Comparison of ENCODE assay signal across 8 cellular contexts in genomic region chr17:57916925-57917858, GRCh38. TPM values are rescaled to one million over a fixed set of nuclear protein-coding genes. Genes with fewer than 3 reads are reported as not detected.
DNase-seq lines count a peak whose midpoint lies in the region; ATAC-seq and TF ChIP-seq lines count a peak whose summit lies in the region.

No MANE protein-coding gene starts in this region.

- H3K27me3 Mint-ChIP-seq in naive B cell: peaks cover 27 to 40% (median 36%) of the 10 kb centered on the region in 3 donors

- intact Hi-C loops in breast epithelium (cut with DNase I; ENCODE audit: low total_unique reads) (no loop called here), ascending aorta (cut with DNase I) (no loop called here)

- no peak overlapping the region for H3K4me3 Mint-ChIP-seq in naive B cell

- ATAC-seq in naive B cell (ENCODE audit: low read depth in 2 of 2): peak; percentile 48 to 74

- H3K9me3 Mint-ChIP-seq in naive B cell: no peaks in the 10 kb centered on the region

- H3K4me1 Mint-ChIP-seq in naive B cell: peaks cover 0 to 4% (median 4%) of the 10 kb centered on the region in 3 donors

- no peak overlapping the region for H3K4me3 ChIP-seq in breast epithelium
- H3K4me3 ChIP-seq in ascending aorta: no peak overlapping the region

- peaks cover 10 to 16% of the 10 kb centered on the region in 2 donors for H3K4me1 ChIP-seq in breast epithelium
- H3K4me1 ChIP-seq in ascending aorta: peaks cover 7 to 54% of the 10 kb centered on the region in 2 donors

- H3K36me3 ChIP-seq in breast epithelium (no peaks in the 10 kb centered on the region), ascending aorta (no peaks in the 10 kb centered on the region)

- TF ChIP-seq CTCF in GM10266 (IDR thresholded peaks at IDR 0.05; ENCODE audit: control insufficient read depth, insufficient read depth, low read depth, missing control alignments) (peak; percentile 53), breast epithelium (IDR thresholded peaks at IDR 0.05) (no peak), ascending aorta (IDR thresholded peaks at IDR 0.05) (no peak)

- DNase-seq in GM10266 (ENCODE audit: extremely low spot score): no peak
- peak; percentile 44 for DNase-seq in NCI-H2196 treated with DMSO at 0.1 percent for 48 hours (lab: John Stamatoyannopoulos, UW; ENCODE audit: unreplicated experiment)
- no peak for DNase-seq in breast epithelium (ENCODE audit: low spot score in 2 of 2)
- DNase-seq in naive B cell: peak; percentile 24
- no peak for DNase-seq in NCI-H2081 treated with DMSO at 0.1 percent for 48 hours (lab: John Stamatoyannopoulos, UW)
- DNase-seq in effector CD8-positive, alpha-beta T cell (lab: John Stamatoyannopoulos, UW): no peak
- DNase-seq in NCI-H128 (lab: John Stamatoyannopoulos, UW; ENCODE audit: unreplicated experiment): no peak
- DNase-seq in ascending aorta (ENCODE audit: low spot score in 2 of 2): no peak

- H3K27ac ChIP-seq in breast epithelium (peak overlapping the region; percentile 63 to 70), ascending aorta (peak overlapping the region in 1 of 2 donors; percentile 17)

- TF ChIP-seq POLR2A in breast epithelium (IDR thresholded peaks at IDR 0.05): no peak

- no peaks in the 10 kb centered on the region for H3K9me3 ChIP-seq in breast epithelium
- no peaks in the 10 kb centered on the region for H3K9me3 ChIP-seq in ascending aorta

- H3K27me3 ChIP-seq in breast epithelium: no peaks in the 10 kb centered on the region
- H3K27me3 ChIP-seq in ascending aorta: no peaks in the 10 kb centered on the region

- peak overlapping the region in 1 of 6 donors; percentile 28 for H3K27ac Mint-ChIP-seq in naive B cell

- H3K36me3 Mint-ChIP-seq in naive B cell: no peaks in the 10 kb centered on the region

RNA-seq across cellular contexts. Expression of gene CUEDC1, which starts 38.0 kb away (rescaled TPM):
- total RNA-seq in breast epithelium: 10 to 100 TPM; 13.0 to 18.0 (median 14.5) TPM
- polyA plus RNA-seq in naive B cell (ENCODE audit: low read depth in 6 of 6): not detected
- 76.1 TPM for total RNA-seq in ascending aorta

Comparison
In these comparisons a context has a peak if more than half of its experiments do, and no peak if none do; other contexts are left out.
1. DNase-seq: peak in NCI-H2196 treated with DMSO at 0.1 percent for 48 hours (single experiment) and naive B cell (single experiment); none in GM10266 (single experiment), breast epithelium (0 of 2), NCI-H2081 treated with DMSO at 0.1 percent for 48 hours (single experiment), effector CD8-positive, alpha-beta T cell (single experiment), NCI-H128 (single experiment) and ascending aorta (0 of 2).